In the genomic region with DNA sequence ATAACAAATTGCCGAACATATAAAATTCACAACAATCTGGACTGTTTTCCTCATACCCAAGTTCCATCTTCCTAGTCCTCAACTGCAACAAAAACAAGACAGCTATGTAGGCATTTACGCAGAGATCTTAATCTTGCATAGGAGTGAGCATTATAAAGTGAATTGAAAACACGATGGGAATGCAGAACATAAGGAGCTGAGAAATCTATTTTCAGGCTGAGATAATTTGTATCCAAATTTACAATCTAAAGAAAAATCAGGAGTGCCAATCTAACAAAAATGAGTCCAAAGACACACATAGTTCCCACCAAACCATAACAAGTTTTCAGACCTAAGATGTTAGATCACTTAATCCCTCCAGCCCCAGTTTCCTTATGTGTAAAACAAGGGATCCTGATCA, we compare ENCODE assay signal across 9 cellular contexts. TPM values are rescaled to one million over a fixed set of nuclear protein-coding genes. Genes with fewer than 3 reads are reported as not detected.
DNase-seq lines count a peak whose midpoint lies in the region; ATAC-seq and TF ChIP-seq lines count a peak whose summit lies in the region.
"Had no signal": no experiment of that assay in that cellular context is flagged by ENCODE, and none has a peak within 500 bp of the region (broad histone marks: within the 10 kb centered on the region; RNA-seq: fewer than 3 reads in every experiment).

No MANE protein-coding gene starts in this region.

- BruUV-seq in IMR-90 (replicated peaks; lab: Mats Ljungman, UMichigan): no TSS peak

- no peaks in the 10 kb centered on the region for H3K9me3 Mint-ChIP-seq in CD8-positive, alpha-beta memory T cell
- H3K9me3 Mint-ChIP-seq in natural killer cell: no peaks in the 10 kb centered on the region

- peaks cover 0 to 16% (median 2%) of the 10 kb centered on the region in 3 donors for H3K36me3 Mint-ChIP-seq in CD8-positive, alpha-beta memory T cell
- no peaks in the 10 kb centered on the region for H3K36me3 Mint-ChIP-seq in natural killer cell

- ATAC-seq in IMR-90 (ENCODE audit: low read depth): no peak
- no peak for ATAC-seq in natural killer cell

- POLR2A ChIA-PET in CD8-positive, alpha-beta memory T cell (lab: Charles Lee): no interaction called here
- POLR2A ChIA-PET in IMR-90 (lab: Charles Lee; ENCODE audit: unreplicated experiment): interaction anchor here (0.9 kb wide), 1 partner anchor 38 kb away, joined by 14 read pairs; no protein-coding TSS in a partner anchor

- H3K18ac ChIP-seq in IMR-90 (ENCODE audit: low read depth, low read length): no peak overlapping the region

- H4K91ac ChIP-seq in IMR-90 (ENCODE audit: insufficient read depth, low read depth, low read length): no peak overlapping the region

- H3K4me3 ChIP-seq in CD8-positive, alpha-beta memory T cell (ENCODE audit: low read length): peak overlapping the region; percentile 44
- H3K4me3 ChIP-seq in IMR-90 (ENCODE audit: insufficient read depth, low read depth, low read length) (no peak overlapping the region), cardiac fibroblast (replicated peaks in 1 of 2; ENCODE audit: low read depth in 2 of 2, low read length in 2 of 2) (peak overlapping the region; percentile 76 to 86), coronary artery (no peak overlapping the region), spleen (peak overlapping the region in 1 of 8 donors; percentile 6)

- peak overlapping the region; percentile 96 for H3K4me2 ChIP-seq in IMR-90 (ENCODE audit: low read depth, low read length)

- dilution Hi-C loops in IMR-90 (cut with HindIII; ENCODE audit: low sequenced_read_pairs, unreplicated experiment): no loop called here

- peaks cover 2% of the 10 kb centered on the region; the same call in 1 of the 2 replicates for H3K9me1 ChIP-seq in IMR-90 (ENCODE audit: insufficient read depth, low read length)

- no peaks in the 10 kb centered on the region for H3K27me3 ChIP-seq in CD8-positive, alpha-beta memory T cell (ENCODE audit: insufficient read depth, low read length, poor library complexity, severe bottlenecking)
- H3K27me3 ChIP-seq in IMR-90 (ENCODE audit: control insufficient read depth, insufficient read depth, low read length) (no peaks in the 10 kb centered on the region), spleen (replicated peaks in 1 of 7) (no peaks in the 10 kb centered on the region)

- H3K9ac ChIP-seq in IMR-90 (ENCODE audit: low read depth, low read length): peak overlapping the region; percentile 48; the same call in 1 of the 2 replicates

- no peak for TF ChIP-seq RAD21 in IMR-90 (IDR thresholded peaks at IDR 0.05; ENCODE audit: low read length)

- peak overlapping the region; percentile 75; the same call in 1 of the 2 replicates for H3K23ac ChIP-seq in IMR-90 (ENCODE audit: low read depth, low read length)

- no peaks in the 10 kb centered on the region for H3K9me3 ChIP-seq in CD8-positive, alpha-beta memory T cell (ENCODE audit: low read length)
- no peaks in the 10 kb centered on the region for H3K9me3 ChIP-seq in IMR-90 (ENCODE audit: control insufficient read depth, insufficient read depth, low read length)
- H3K9me3 ChIP-seq in spleen: no peaks in the 10 kb centered on the region

- H3K27ac ChIP-seq in CD8-positive, alpha-beta memory T cell (ENCODE audit: low read depth, low read length): peak overlapping the region; percentile 92
- H3K27ac ChIP-seq in IMR-90 (ENCODE audit: insufficient read depth, low read length) (no peak overlapping the region), coronary artery (no peak overlapping the region), spleen (no peak overlapping the region)

- no peaks in the 10 kb centered on the region for H3K36me3 ChIP-seq in CD8-positive, alpha-beta memory T cell (ENCODE audit: insufficient read depth, low read length)
- H3K36me3 ChIP-seq in IMR-90 (ENCODE audit: control insufficient read depth, insufficient read depth, low read length) (no peaks in the 10 kb centered on the region), spleen (no peaks in the 10 kb centered on the region)

- no peak overlapping the region for H3K56ac ChIP-seq in IMR-90 (ENCODE audit: extremely low read depth, insufficient read depth, low read length)

- in situ Hi-C loops in IMR-90 (cut with MboI; ENCODE audit: low sequenced_read_pairs): loop anchor here (10.0 kb wide), 1 partner anchor 239 kb away; the partner anchor contains the start of gene PPM1J

- no peak overlapping the region for H2BK120ac ChIP-seq in IMR-90 (ENCODE audit: low read depth, low read length)

- peak overlapping the region in 2 of 8 donors; percentile 39 to 43 for H3K27ac Mint-ChIP-seq in CD8-positive, alpha-beta memory T cell
- no peak overlapping the region for H3K27ac Mint-ChIP-seq in natural killer cell

- no peak overlapping the region for H2AK9ac ChIP-seq in IMR-90 (replicated peaks; ENCODE audit: low read depth, low read length, poor library complexity)

- H4K8ac ChIP-seq in IMR-90 (ENCODE audit: low read depth in 2 of 2, low read length in 2 of 2): no peak overlapping the region

- no peak for DNase-seq in CD8-positive, alpha-beta memory T cell
- DNase-seq in IMR-90 (peak; percentile 13), cardiac fibroblast (ENCODE audit: low read depth in 2 of 2) (no peak), natural killer cell (no peak), coronary artery (ENCODE audit: low spot score) (no peak), spleen (no peak), kidney tubule cell (ENCODE audit: low spot score) (no peak)
- DNase-seq in stimulated activated CD4-positive, alpha-beta T cell treated with anti-CD3 and anti-CD28 coated beads, Interleukin-1b, Interleukin-23, amount 100 ng/mL, for 48 hours: no peak
- DNase-seq: effector memory CD4-positive, alpha-beta T cell had no signal

- no peak overlapping the region for H2AFZ ChIP-seq in IMR-90 (replicated peaks; ENCODE audit: low read length, poor library complexity)

- H3K27me3 Mint-ChIP-seq in CD8-positive, alpha-beta memory T cell: no peaks in the 10 kb centered on the region
- H3K27me3 Mint-ChIP-seq in natural killer cell (ENCODE audit: low read depth in 2 of 2): peaks cover 4 to 6% of the 10 kb centered on the region in 2 donors

- WGBS in IMR-90 (ENCODE audit: extremely low coverage in 2 of 2, insufficient read length in 1 of 2), 2 experiments: 40% methylated on average over 1 of the region's 3 CpGs; no CpG with 5 or more reads in 1 of the 2 experiments
- WGBS in spleen, 5 donors: 82 to 93% (median 88%) methylated on average over 3 of the region's 3 CpGs

- 0 out of 2 replicates have a peak, but pooled peaks cover 13% of the 10 kb centered on the region for H4K20me1 ChIP-seq in IMR-90 (ENCODE audit: insufficient read depth, low read length)

- H2BK5ac ChIP-seq in IMR-90 (ENCODE audit: low read depth, low read length, poor library complexity, severe bottlenecking): peak overlapping the region; percentile 31

- no peak for TF ChIP-seq CTCF in IMR-90 (conservative IDR thresholded peaks at IDR 0.05; ENCODE audit: low read depth, low read length)
- TF ChIP-seq CTCF in cardiac fibroblast (IDR thresholded peaks at IDR 0.05; ENCODE audit: low read depth, low read length): no peak
- no peak for TF ChIP-seq CTCF in natural killer cell (IDR thresholded peaks at IDR 0.05)
- TF ChIP-seq CTCF in coronary artery (IDR thresholded peaks at IDR 0.05): no peak
- TF ChIP-seq CTCF in spleen (IDR thresholded peaks at IDR 0.05 in 8 of 11, conservative IDR thresholded peaks at IDR 0.05 in 3 of 11): no peak

- peaks cover 22% of the 10 kb centered on the region for H3K4me1 ChIP-seq in CD8-positive, alpha-beta memory T cell (ENCODE audit: insufficient read depth, low read length)
- H3K4me1 ChIP-seq in IMR-90 (ENCODE audit: control insufficient read depth, insufficient read depth, low read length): no peaks in the 10 kb centered on the region
- peaks cover 19 to 54% (median 34%) of the 10 kb centered on the region in 6 donors for H3K4me1 ChIP-seq in spleen

- peaks cover 43 to 60% (median 57%) of the 10 kb centered on the region in 3 donors for H3K4me1 Mint-ChIP-seq in CD8-positive, alpha-beta memory T cell
- H3K4me1 Mint-ChIP-seq in natural killer cell: peaks cover 26 to 31% of the 10 kb centered on the region in 2 donors

- H2BK15ac ChIP-seq in IMR-90 (ENCODE audit: low read depth, low read length): no peak overlapping the region

- intact Hi-C loops in IMR-90 (cut with micrococcal nuclease) (loop anchor here (10.0 kb wide), 1 partner anchor 239 kb away; the partner anchor contains the start of gene PPM1J), natural killer cell (cut with micrococcal nuclease) (loop anchor here (10.0 kb wide), 2 partner anchors 121 to 239 kb away; partner anchors contain the start of genes LRIG2 and PPM1J), spleen (cut with DNase I; ENCODE audit: low total_unique reads) (no loop called here)

- peaks cover 22 to 62% of the 10 kb centered on the region in 2 experiments for H3K79me1 ChIP-seq in IMR-90 (ENCODE audit: low read depth in 1 of 2, low read length in 2 of 2)

- TF ChIP-seq POLR2A in IMR-90 (IDR thresholded peaks at IDR 0.05; ENCODE audit: low read depth, low read length) (no peak), spleen (IDR thresholded peaks at IDR 0.05) (no peak)

- H2AK5ac ChIP-seq in IMR-90 (ENCODE audit: low read depth, low read length): no peak overlapping the region

- H4K5ac ChIP-seq in IMR-90 (ENCODE audit: low read depth, low read length): no peak overlapping the region

- no peak overlapping the region for H2BK20ac ChIP-seq in IMR-90 (ENCODE audit: low read depth, low read length)

- H3K4ac ChIP-seq in IMR-90 (ENCODE audit: low read depth, low read length): no peak overlapping the region

- 0 out of 2 replicates have a peak overlapping the region, but pooled peaks have one; percentile 36 for H3K14ac ChIP-seq in IMR-90 (replicated peaks; ENCODE audit: low read depth, low read length)

- H3K4me3 Mint-ChIP-seq in CD8-positive, alpha-beta memory T cell: peak overlapping the region in 3 of 7 donors; percentile 4 to 90 (median 5)
- peak overlapping the region; percentile 26 for H3K4me3 Mint-ChIP-seq in natural killer cell

- CTCF ChIA-PET in CD8-positive, alpha-beta memory T cell (lab: Charles Lee): interaction anchor here (1.2 to 2.4 kb wide), 2 partner anchors 74 to 118 kb away, joined by 3 to 12 read pairs; partner anchors contain the start of gene LRIG2
- CTCF ChIA-PET in IMR-90 (lab: Yijun Ruan, JAX): interaction anchor here (0.6 to 2.5 kb wide), 4 partner anchors 16 to 272 kb away, joined by 3 to 13 read pairs (median 3); no protein-coding TSS in a partner anchor

TF ChIP-seq in IMR-90, 13 proteins besides CTCF, POLR2A, EP300 and RAD21 (continues in another document):
- TF ChIP-seq MAFK (IDR thresholded peaks at IDR 0.05; ENCODE audit: low read depth, low read length) (no peak), MXI1 (IDR thresholded peaks at IDR 0.05; ENCODE audit: borderline replicate concordance, low read depth, low read length) (no peak)

RNA-seq across cellular contexts. Expression of gene SLC16A1, which starts 1.9 kb away (rescaled TPM):
- total RNA-seq in CD8-positive, alpha-beta memory T cell: 10 to 100 TPM; 75.3 to 75.8 TPM
- 12.4 TPM for polyA plus RNA-seq in CD8-positive, alpha-beta memory T cell
- total RNA-seq in IMR-90 (2012; rRNA removed) (156 and 187 TPM in 2 replicates), natural killer cell (10 to 100 TPM in 2 of 3 donors, 1 to 10 TPM in 1; 8.7 to 18.5 (median 14.0) TPM), spleen (10 to 100 TPM; 15.7 to 24.6 (median 18.7) TPM)
- polyA plus RNA-seq in IMR-90 (2012; rRNA removed) (27.6 and 32.9 TPM in 2 replicates), spleen (1 to 10 TPM; 2.9 to 6.2 (median 5.7) TPM)
- polyA plus RNA-seq in IMR-90 (2012; cell fraction: cytosol; rRNA removed): 37.9 and 47.3 TPM in 2 replicates
- 14.6 and 32.9 TPM in 2 replicates for polyA plus RNA-seq in IMR-90 (2012; cell fraction: nucleus; rRNA removed; ENCODE audit: low replicate concordance)

Comparison
In these comparisons a context has a peak if more than half of its experiments do, and no peak if none do; other contexts are left out.
1. H3K4me3 ChIP-seq: peak in CD8-positive, alpha-beta memory T cell (single experiment) and cardiac fibroblast (2 of 2); none in IMR-90 (single experiment) and coronary artery (single experiment).